In the genomic region with DNA sequence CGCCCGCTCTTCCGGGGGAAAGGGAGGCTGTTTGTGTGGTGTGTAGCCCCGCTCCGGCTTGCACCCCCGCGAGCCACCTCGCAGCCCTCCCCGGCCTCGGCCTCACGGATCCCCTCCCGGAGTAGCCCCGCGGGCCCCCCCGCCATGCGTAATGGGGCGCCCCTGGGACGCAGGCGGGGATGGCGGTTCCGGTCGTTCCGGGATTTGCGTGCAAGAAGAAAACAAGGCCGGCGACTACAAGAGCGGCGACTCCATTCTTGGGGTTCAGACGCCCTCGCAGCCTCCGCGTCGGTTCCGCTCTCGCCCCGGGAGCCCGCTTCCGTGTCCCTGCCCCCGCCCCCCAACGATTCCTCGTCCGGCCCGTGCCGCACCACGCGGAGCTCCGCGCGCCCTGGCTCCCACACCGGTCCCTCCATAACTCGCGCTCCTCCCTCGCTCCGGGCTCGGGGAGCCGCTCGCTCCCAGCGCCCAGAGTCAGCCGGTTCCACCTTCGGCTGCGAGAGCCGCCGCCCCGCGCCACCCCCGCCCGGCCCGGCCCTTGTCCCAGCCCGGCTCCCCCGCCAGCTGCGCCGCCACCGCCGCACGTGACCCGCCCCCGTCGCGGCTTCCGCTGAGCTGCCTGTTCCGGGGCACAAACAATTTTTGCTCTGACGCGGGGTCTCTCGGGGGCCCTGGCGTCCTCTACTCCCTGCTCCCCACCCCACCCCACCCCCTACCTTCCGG, we compare ENCODE assay signal across 8 cellular contexts.
DNase-seq lines count a peak whose midpoint lies in the region; ATAC-seq and TF ChIP-seq lines count a peak whose summit lies in the region.

No MANE protein-coding gene starts in this region.

- no peaks in the 10 kb centered on the region for H3K36me3 ChIP-seq in skeletal muscle satellite cell (ENCODE audit: insufficient read depth, low read length)

- TF ChIP-seq CTCF in GM12864 (IDR thresholded peaks at IDR 0.05; ENCODE audit: low read depth, low read length, missing control alignments), result no peak

- no peak for DNase-seq in GM12864 (ENCODE audit: low read depth)
- DNase-seq in SW480 (ENCODE audit: low spot score), result peak; percentile 61
- peak in 44 of 58 donors; percentile 5 to 72 (median 42) for DNase-seq in anterior cingulate cortex (lab: John Stamatoyannopoulos, UW)
- no peak for DNase-seq in GM19238 (ENCODE audit: insufficient read length, low spot score)

- peak overlapping the region; percentile 83 for H3K9ac ChIP-seq in skeletal muscle satellite cell (ENCODE audit: low read depth, low read length)

- H3K4me2 ChIP-seq in skeletal muscle satellite cell (ENCODE audit: low read length), result peak overlapping the region; percentile 84

- no peaks in the 10 kb centered on the region for H3K9me3 ChIP-seq in skeletal muscle satellite cell (replicated peaks; ENCODE audit: low read length)

- peaks cover 7% of the 10 kb centered on the region for H3K27me3 ChIP-seq in skeletal muscle satellite cell (ENCODE audit: control insufficient read depth, insufficient read depth, low read length)

- H3K4me3 ChIP-seq in GM12864 (ENCODE audit: low read depth, low read length) (peak overlapping the region; percentile 70), iPS-11a (ENCODE audit: low read depth, low read length) (peak overlapping the region; percentile 51), skeletal muscle satellite cell (ENCODE audit: low read length) (peak overlapping the region; percentile 72)

- peaks cover 29% of the 10 kb centered on the region for H3K4me1 ChIP-seq in skeletal muscle satellite cell (ENCODE audit: control insufficient read depth, insufficient read depth, low read length)

- ATAC-seq in HG02763 (IDR thresholded peaks at IDR 0.05; ENCODE audit: unreplicated experiment) (peak; percentile 26), HG03025 (IDR thresholded peaks at IDR 0.05; ENCODE audit: low FRiP score, unreplicated experiment) (no peak)

Comparison
In these comparisons a context has a peak if more than half of its experiments do, and no peak if none do; other contexts are left out.
1. DNase-seq: peak in SW480 (single experiment) and anterior cingulate cortex (44 of 58); none in GM12864 (single experiment) and GM19238 (single experiment).
2. Peak in every context shown above with its lines, with median percentiles within 50 percentile points of each other: H3K4me3 ChIP-seq.